Comparison of ENCODE assay signal across 7 cellular contexts in genomic region chr3:67113802-67114407, GRCh38.
DNase-seq lines count a peak whose midpoint lies in the region; ATAC-seq and TF ChIP-seq lines count a peak whose summit lies in the region.

No MANE protein-coding gene starts in this region.

- no peak for TF ChIP-seq POLR2A in gastrocnemius medialis (IDR thresholded peaks at IDR 0.05)

- in situ Hi-C loops in gastrocnemius medialis (cut with MboI; ENCODE audit: low sequenced_read_pairs in 4 of 4): loop anchor here in 3 of 4 donors (25.0 kb wide), 1 partner anchor 1773 kb away; no protein-coding TSS in a partner anchor

- H3K27ac ChIP-seq in right cardiac atrium (ENCODE audit: low read length): no peak overlapping the region
- no peak overlapping the region for H3K27ac ChIP-seq in gastrocnemius medialis

- peak in 4 of 5 experiments; percentile 45 to 64 (median 59) for TF ChIP-seq CTCF in gastrocnemius medialis (IDR thresholded peaks at IDR 0.05 in 4 of 5, conservative IDR thresholded peaks at IDR 0.05 in 1 of 5)

- peak; percentile 27 for DNase-seq in NCI-H1092 treated with DMSO at 0.1 percent for 48 hours (lab: John Stamatoyannopoulos, UW)
- peak; percentile 31 to 75 (median 60) for DNase-seq in T-helper 1 cell
- peak in 55 of 56 donors; percentile 0 to 90 (median 53) for DNase-seq in amygdala (lab: John Stamatoyannopoulos, UW)
- DNase-seq in right cardiac atrium: peak; percentile 56 to 83 (median 77)
- peak; percentile 6 to 32 for DNase-seq in gastrocnemius medialis

- H3K4me1 ChIP-seq in right cardiac atrium (ENCODE audit: control insufficient read depth, insufficient read depth, low read length): no peaks in the 10 kb centered on the region
- H3K4me1 ChIP-seq in gastrocnemius medialis: peaks cover 0 to 3% of the 10 kb centered on the region in 2 donors

- ATAC-seq in GM18502 (IDR thresholded peaks at IDR 0.05; ENCODE audit: poor library complexity, unreplicated experiment) (peak; percentile 99), HG02678 (IDR thresholded peaks at IDR 0.05; ENCODE audit: unreplicated experiment) (peak; percentile 99), right cardiac atrium (peak; percentile 71 to 79), gastrocnemius medialis (no peak)

- intact Hi-C loops in right cardiac atrium (cut with DNase I) (loop anchor here in 3 of 4 donors (10.0 kb wide), 2 partner anchors 1771 to 1781 kb away; no protein-coding TSS in a partner anchor), gastrocnemius medialis (cut with DNase I; ENCODE audit: low total_unique reads) (no loop called here)

- 10% methylated on average over 6 of the region's 6 CpGs for WGBS in right cardiac atrium

- H3K9me3 ChIP-seq in right cardiac atrium (ENCODE audit: control insufficient read depth, low read length) (no peaks in the 10 kb centered on the region), gastrocnemius medialis (no peaks in the 10 kb centered on the region)

- H3K27me3 ChIP-seq in right cardiac atrium (ENCODE audit: control insufficient read depth, insufficient read depth) (no peaks in the 10 kb centered on the region), gastrocnemius medialis (peaks cover 0 to 2% (median 0%) of the 10 kb centered on the region in 3 donors)

- H3K4me3 ChIP-seq in right cardiac atrium (ENCODE audit: low read length): no peak overlapping the region
- no peak overlapping the region for H3K4me3 ChIP-seq in gastrocnemius medialis

- no peaks in the 10 kb centered on the region for H3K36me3 ChIP-seq in gastrocnemius medialis

Comparison
In these comparisons a context has a peak if more than half of its experiments do, and no peak if none do; other contexts are left out.
1. ATAC-seq: peak in GM18502 (single experiment), HG02678 (single experiment) and right cardiac atrium (2 of 2); none in gastrocnemius medialis (0 of 2).
2. DNase-seq: peak in every context shown above with its lines; median percentile 77 in right cardiac atrium; 60 in T-helper 1 cell; 53 in amygdala; 27 in NCI-H1092 treated with DMSO at 0.1 percent for 48 hours; 19 in gastrocnemius medialis.